10 cellular contexts compared by ENCODE assay signal in the genomic region with DNA sequence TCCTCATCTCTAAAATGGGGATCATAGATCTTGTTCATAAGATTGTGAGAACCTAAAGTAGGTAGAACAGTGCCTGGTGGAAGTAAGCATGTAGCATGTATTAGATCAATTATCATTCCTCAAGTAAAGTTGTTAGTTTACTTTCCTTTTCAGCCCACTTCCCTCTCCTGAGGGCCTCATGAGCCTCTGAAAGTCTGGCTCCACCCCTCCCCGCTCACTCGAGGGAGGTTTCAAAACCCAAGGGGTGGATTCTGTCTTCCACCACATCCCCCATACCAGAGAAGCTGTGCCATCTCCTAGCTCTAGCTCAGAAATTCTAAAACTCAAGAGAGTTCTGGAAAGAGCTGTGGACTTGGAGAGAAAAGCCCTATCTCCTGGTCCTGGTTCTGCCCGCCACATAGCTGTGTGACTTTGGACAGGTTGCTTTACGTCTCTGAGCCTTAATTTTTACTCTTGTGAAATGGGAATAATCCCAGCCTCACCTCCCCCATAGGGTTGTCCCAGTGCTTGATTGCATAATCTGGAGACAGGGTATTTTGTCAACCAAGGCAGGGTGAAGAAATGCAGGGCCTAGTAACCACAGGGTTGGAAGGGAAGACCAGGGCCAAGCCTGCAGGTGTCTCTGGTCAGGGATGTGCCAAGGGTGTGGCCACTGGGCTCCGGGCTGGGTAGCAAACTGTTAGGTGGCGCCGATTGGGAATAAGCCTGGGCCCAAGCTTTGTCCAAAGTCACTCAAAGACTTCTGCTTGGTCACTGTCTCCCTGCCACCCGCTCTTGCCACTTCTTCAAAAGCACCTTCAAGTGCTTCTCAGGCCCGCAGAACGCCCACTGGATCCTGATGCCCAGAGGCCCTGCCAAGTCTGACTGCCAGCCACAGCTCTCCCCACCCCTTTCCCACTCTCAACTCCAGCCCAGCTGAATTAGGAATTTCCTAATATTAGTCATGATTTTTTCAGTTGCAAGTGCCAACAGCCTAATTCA. TPM values are rescaled to one million over a fixed set of nuclear protein-coding genes. Genes with fewer than 3 reads are reported as not detected.
A peak's percentile ranks its signal among the peaks of the same experiment; 100 is the strongest.
DNase-seq lines count a peak whose midpoint lies in the region; ATAC-seq, FAIRE-seq and TF ChIP-seq lines count a peak whose summit lies in the region.
"Had no signal": no experiment of that assay in that cellular context is flagged by ENCODE, and none has a peak within 500 bp of the region (broad histone marks: within the 10 kb centered on the region; RNA-seq: fewer than 3 reads in every experiment).

No MANE protein-coding gene starts in this region.

- in situ Hi-C loops in HepG2 (cut with HindIII; ENCODE audit: extremely low pct_ligation_motif_present, low pct_unique_long_range_greater_than_20kb), result no loop called here

- peak overlapping the region; percentile 89 for H3K27ac Mint-ChIP-seq in activated naive CD8-positive, alpha-beta T cell treated with anti-CD3 and anti-CD28 coated beads, Interleukin-2, amount 10 ng/mL, durations not matched to agents 7 days and 5 days
- no peak overlapping the region for H3K27ac Mint-ChIP-seq in activated naive CD8-positive, alpha-beta T cell treated with anti-CD3 and anti-CD28 coated beads for 36 hours
- H3K27ac Mint-ChIP-seq: activated naive CD8-positive, alpha-beta T cell treated with anti-CD3 and anti-CD28 coated beads, Interleukin-2, amount 50 U/mL, for 24 hours had no signal

- no peak overlapping the region for H2AFZ ChIP-seq in HepG2 (ENCODE audit: low read length)

- no peak for TF ChIP-seq EP300 in HepG2 (IDR thresholded peaks at IDR 0.05; ENCODE audit: low read depth in 2 of 2, low read length in 2 of 2)
- TF ChIP-seq EP300 in HepG2 (CRISPR knock-in tag; IDR thresholded peaks at IDR 0.05; ENCODE audit: borderline replicate concordance), result no peak

- peak overlapping the region; percentile 87 to 90 for H3K27ac ChIP-seq in ascending aorta
- H3K27ac ChIP-seq in HepG2 (ENCODE audit: extremely low read length, insufficient read depth, low read length), result no peak overlapping the region

- H3K27me3 ChIP-seq in ascending aorta, result no peaks in the 10 kb centered on the region
- no peaks in the 10 kb centered on the region; a peak in 1 of 5 replicates for H3K27me3 ChIP-seq in HepG2 (ENCODE audit: control insufficient read depth in 1 of 2, insufficient read depth in 2 of 2, low read length in 2 of 2)

- H3K4me1 ChIP-seq in ascending aorta (peaks cover 21 to 53% of the 10 kb centered on the region in 2 donors), HepG2 (ENCODE audit: insufficient read depth, low read length) (peaks cover 40% of the 10 kb centered on the region)

- TF ChIP-seq POLR2A in HepG2 (IDR thresholded peaks at IDR 0.05; ENCODE audit: insufficient read depth in 1 of 2, low read depth in 2 of 2, low read length in 2 of 2), result no peak

- H3K27me3 Mint-ChIP-seq in activated naive CD8-positive, alpha-beta T cell treated with anti-CD3 and anti-CD28 coated beads, Interleukin-2, amount 10 ng/mL, durations not matched to agents 7 days and 5 days, result peaks cover 18% of the 10 kb centered on the region
- H3K27me3 Mint-ChIP-seq in activated naive CD8-positive, alpha-beta T cell treated with anti-CD3 and anti-CD28 coated beads for 36 hours, result no peaks in the 10 kb centered on the region

- H3K9me3 ChIP-seq in ascending aorta, result no peaks in the 10 kb centered on the region
- H3K9me3 ChIP-seq in HepG2 (ENCODE audit: low read length), result peaks cover 19% of the 10 kb centered on the region

- POLR2A ChIA-PET in activated naive CD8-positive, alpha-beta T cell treated with anti-CD3 and anti-CD28 coated beads, Interleukin-2, amount 10 ng/mL, durations not matched to agents 7 days and 5 days (lab: Charles Lee), result interaction anchor here (1.4 kb wide), 1 partner anchor 9 kb away, joined by 6 read pairs; no protein-coding TSS in a partner anchor
- POLR2A ChIA-PET in HepG2 (lab: Yijun Ruan, JAX), result no interaction called here

- DNase-seq in activated naive CD8-positive, alpha-beta T cell treated with anti-CD3 and anti-CD28 coated beads, Interleukin-2, amount 10 ng/mL, durations not matched to agents 7 days and 5 days, result no peak
- no peak for DNase-seq in activated naive CD8-positive, alpha-beta T cell treated with anti-CD3 and anti-CD28 coated beads for 36 hours
- DNase-seq in ascending aorta (ENCODE audit: low spot score in 2 of 2) (peak; percentile 66 to 94), HepG2 (ENCODE audit: low spot score) (no peak), HUDEP-2 (lab: John Stamatoyannopoulos, UW; ENCODE audit: unreplicated experiment in 76 of 76) (no peak), NCI-H2029 (lab: John Stamatoyannopoulos, UW) (no peak), NCI-H69 (lab: John Stamatoyannopoulos, UW) (no peak), SHP77 treated with DMSO at 0.1 percent for 48 hours (lab: John Stamatoyannopoulos, UW) (no peak)
- DNase-seq: activated naive CD8-positive, alpha-beta T cell treated with anti-CD3 and anti-CD28 coated beads, Interleukin-2, amount 50 U/mL, for 24 hours had no signal

- no TSS peak for BruUV-seq in HepG2 (replicated peaks; lab: Mats Ljungman, UMichigan)

- no peak overlapping the region for H3K4me2 ChIP-seq in HepG2 (ENCODE audit: low read depth, low read length)

- no peaks in the 10 kb centered on the region for H3K79me2 ChIP-seq in HepG2 (ENCODE audit: insufficient read depth, low read length)

- H4K20me1 ChIP-seq in HepG2 (ENCODE audit: insufficient read depth, low read length), result no peaks in the 10 kb centered on the region

- H3K36me3 ChIP-seq in ascending aorta (no peaks in the 10 kb centered on the region), HepG2 (replicated peaks in 1 of 2; ENCODE audit: control insufficient read depth in 1 of 2, insufficient read depth in 2 of 2, low read length in 2 of 2) (no peaks in the 10 kb centered on the region)

- 69% methylated on average over 10 of the region's 10 CpGs for WGBS in HepG2 (ENCODE audit: low lambda C conversion rate)

- TF ChIP-seq RAD21 in HepG2 (CRISPR knock-in tag; IDR thresholded peaks at IDR 0.05), result no peak

- no peak for TF ChIP-seq CTCF in ascending aorta (IDR thresholded peaks at IDR 0.05)
- TF ChIP-seq CTCF in HepG2 (CRISPR knock-in tag; IDR thresholded peaks at IDR 0.05), result no peak

- FAIRE-seq in HepG2 (lab: Jason Lieb, UNC), result no peak

- H3K9ac ChIP-seq in HepG2 (ENCODE audit: insufficient read depth, low read depth, low read length), result no peak overlapping the region

- CTCF ChIA-PET in HepG2 (lab: Yijun Ruan, JAX; ENCODE audit: low intra/inter-chr PET ratio, low total read pairs), result no interaction called here

- ATAC-seq in activated naive CD8-positive, alpha-beta T cell treated with anti-CD3 and anti-CD28 coated beads, Interleukin-2, amount 10 ng/mL, durations not matched to agents 7 days and 5 days (ENCODE audit: low read depth), result peak; percentile 99
- ATAC-seq in HepG2, result no peak
- ATAC-seq: activated naive CD8-positive, alpha-beta T cell treated with anti-CD3 and anti-CD28 coated beads, Interleukin-2, amount 50 U/mL, for 24 hours had no signal

- peaks cover 12% of the 10 kb centered on the region for H3K4me1 Mint-ChIP-seq in activated naive CD8-positive, alpha-beta T cell treated with anti-CD3 and anti-CD28 coated beads, Interleukin-2, amount 10 ng/mL, durations not matched to agents 7 days and 5 days
- peaks cover 6% of the 10 kb centered on the region for H3K4me1 Mint-ChIP-seq in activated naive CD8-positive, alpha-beta T cell treated with anti-CD3 and anti-CD28 coated beads for 36 hours

- peak overlapping the region; percentile 70 for H3K4me3 Mint-ChIP-seq in activated naive CD8-positive, alpha-beta T cell treated with anti-CD3 and anti-CD28 coated beads, Interleukin-2, amount 10 ng/mL, durations not matched to agents 7 days and 5 days
- no peak overlapping the region for H3K4me3 Mint-ChIP-seq in activated naive CD8-positive, alpha-beta T cell treated with anti-CD3 and anti-CD28 coated beads for 36 hours
- H3K4me3 Mint-ChIP-seq: activated naive CD8-positive, alpha-beta T cell treated with anti-CD3 and anti-CD28 coated beads, Interleukin-2, amount 50 U/mL, for 24 hours had no signal

- intact Hi-C loops in ascending aorta (cut with DNase I), result loop anchor here (2.0 kb wide), 1 partner anchor 51 kb away; no protein-coding TSS in a partner anchor
- intact Hi-C loops in HepG2 (cut with micrococcal nuclease; ENCODE audit: unreplicated experiment), result no loop called here

- H3K4me3 ChIP-seq in ascending aorta, result peak overlapping the region in 1 of 2 donors; percentile 44
- H3K4me3 ChIP-seq in HepG2 (replicated peaks in 1 of 3; ENCODE audit: insufficient read depth in 1 of 3, low read depth in 2 of 3, low read length in 3 of 3), result no peak overlapping the region

- peaks cover 14% of the 10 kb centered on the region for H3K9me3 Mint-ChIP-seq in activated naive CD8-positive, alpha-beta T cell treated with anti-CD3 and anti-CD28 coated beads, Interleukin-2, amount 10 ng/mL, durations not matched to agents 7 days and 5 days
- peaks cover 13% of the 10 kb centered on the region for H3K9me3 Mint-ChIP-seq in activated naive CD8-positive, alpha-beta T cell treated with anti-CD3 and anti-CD28 coated beads for 36 hours

- H3K36me3 Mint-ChIP-seq in activated naive CD8-positive, alpha-beta T cell treated with anti-CD3 and anti-CD28 coated beads, Interleukin-2, amount 10 ng/mL, durations not matched to agents 7 days and 5 days, result no peaks in the 10 kb centered on the region
- H3K36me3 Mint-ChIP-seq in activated naive CD8-positive, alpha-beta T cell treated with anti-CD3 and anti-CD28 coated beads for 36 hours, result peaks cover 2% of the 10 kb centered on the region

RNA-seq across cellular contexts. Expression of gene COL1A1, which starts 20.4 kb away (rescaled TPM):
- under 1 TPM; 0.78 to 0.96 TPM for total RNA-seq in activated naive CD8-positive, alpha-beta T cell treated with anti-CD3 and anti-CD28 coated beads, Interleukin-2, amount 10 ng/mL, durations not matched to agents 7 days and 5 days
- under 1 TPM; 0.72 to 0.78 TPM for total RNA-seq in activated naive CD8-positive, alpha-beta T cell treated with anti-CD3 and anti-CD28 coated beads for 36 hours
- 547 TPM for total RNA-seq in ascending aorta
- 0.17 TPM in 1 of 2 replicates, not detected in the other for total RNA-seq in HepG2 (2016; rRNA removed; fragmentation: Illumina TruSeq; extraction: Trizol)
- total RNA-seq in HepG2 (2016; cell fraction: cytosol; rRNA removed; fragmentation: Illumina TruSeq; extraction: Trizol; ENCODE audit: low read depth), result not detected in 2 replicates
- total RNA-seq in HepG2 (2016; cell fraction: insoluble cytoplasmic fraction; rRNA removed; fragmentation: Illumina TruSeq; extraction: Trizol), result 0.03 and 0.06 TPM in 2 replicates
- 0.09 and 0.24 TPM in 2 replicates for total RNA-seq in HepG2 (2016; cell fraction: membrane; rRNA removed; fragmentation: Illumina TruSeq; extraction: Trizol)
- 0.68 and 0.72 TPM in 2 replicates for total RNA-seq in HepG2 (2016; cell fraction: nucleus; rRNA removed; fragmentation: Illumina TruSeq; extraction: Trizol)
- 0.05 and 0.14 TPM in 2 replicates for polyA plus RNA-seq in HepG2 (2011; rRNA removed)
- 0.01 TPM in 1 of 2 replicates, not detected in the other for polyA plus RNA-seq in HepG2 (2011; cell fraction: cytosol; rRNA removed)
- polyA plus RNA-seq in HepG2 (2011; cell fraction: nucleus; rRNA removed), result 1.7 and 2.5 TPM in 2 replicates
- polyA plus RNA-seq in HepG2 (2012), result 0.19 TPM in 2 replicates
- polyA plus RNA-seq in HepG2 (2016; cell fraction: cytosol; fragmentation: Illumina TruSeq; extraction: Trizol; ENCODE audit: low read depth), result 0.03 TPM in 1 of 2 replicates, not detected in the other
- polyA plus RNA-seq in HepG2 (2016; cell fraction: insoluble cytoplasmic fraction; fragmentation: Illumina TruSeq; extraction: Trizol; ENCODE audit: low read depth), result 0.07 TPM in 1 of 2 replicates, not detected in the other
- not detected in 2 replicates for polyA plus RNA-seq in HepG2 (2016; cell fraction: membrane; fragmentation: Illumina TruSeq; extraction: Trizol; ENCODE audit: low read depth)
- polyA plus RNA-seq in HepG2 (2016; cell fraction: nucleus; fragmentation: Illumina TruSeq; extraction: Trizol; ENCODE audit: insufficient read depth, low read depth), result 1.00 and 2.8 TPM in 2 replicates
- polyA minus RNA-seq in HepG2 (2011; rRNA and poly(A)+ RNA removed; ENCODE audit: low replicate concordance), result 35.8 TPM in 1 of 2 replicates, not detected in the other
- polyA minus RNA-seq in HepG2 (2011; cell fraction: cytosol; rRNA and poly(A)+ RNA removed), result 0.70 and 0.79 TPM in 2 replicates
- polyA minus RNA-seq in HepG2 (2011; cell fraction: nucleus; rRNA and poly(A)+ RNA removed), result 0.52 and 1.2 TPM in 2 replicates

RNA-seq across cellular contexts. Expression of gene TMEM92, which starts 52.5 kb away (rescaled TPM):
- total RNA-seq in activated naive CD8-positive, alpha-beta T cell treated with anti-CD3 and anti-CD28 coated beads, Interleukin-2, amount 10 ng/mL, durations not matched to agents 7 days and 5 days, result not detected
- total RNA-seq in activated naive CD8-positive, alpha-beta T cell treated with anti-CD3 and anti-CD28 coated beads for 36 hours, result not detected
- total RNA-seq in ascending aorta (not detected), HepG2 (2016; rRNA removed; fragmentation: Illumina TruSeq; extraction: Trizol) (not detected in 2 replicates)
- total RNA-seq in HepG2 (2016; cell fraction: cytosol; rRNA removed; fragmentation: Illumina TruSeq; extraction: Trizol; ENCODE audit: low read depth), result not detected in 2 replicates
- not detected in 2 replicates for total RNA-seq in HepG2 (2016; cell fraction: insoluble cytoplasmic fraction; rRNA removed; fragmentation: Illumina TruSeq; extraction: Trizol)
- total RNA-seq in HepG2 (2016; cell fraction: membrane; rRNA removed; fragmentation: Illumina TruSeq; extraction: Trizol), result 0.14 TPM in 1 of 2 replicates, not detected in the other
- not detected in 2 replicates for total RNA-seq in HepG2 (2016; cell fraction: nucleus; rRNA removed; fragmentation: Illumina TruSeq; extraction: Trizol)
- 0.07 and 0.10 TPM in 2 replicates for polyA plus RNA-seq in HepG2 (2011; rRNA removed)
- polyA plus RNA-seq in HepG2 (2011; cell fraction: cytosol; rRNA removed), result 0.25 and 0.47 TPM in 2 replicates
- polyA plus RNA-seq in HepG2 (2011; cell fraction: nucleus; rRNA removed), result 0.07 and 0.08 TPM in 2 replicates
- 0.11 and 0.31 TPM in 2 replicates for polyA plus RNA-seq in HepG2 (2012)
- polyA plus RNA-seq in HepG2 (2016; cell fraction: cytosol; fragmentation: Illumina TruSeq; extraction: Trizol; ENCODE audit: low read depth), result 0.05 and 0.06 TPM in 2 replicates
- polyA plus RNA-seq in HepG2 (2016; cell fraction: insoluble cytoplasmic fraction; fragmentation: Illumina TruSeq; extraction: Trizol; ENCODE audit: low read depth), result not detected in 2 replicates
- polyA plus RNA-seq in HepG2 (2016; cell fraction: membrane; fragmentation: Illumina TruSeq; extraction: Trizol; ENCODE audit: low read depth), result 0.23 TPM in 1 of 2 replicates, not detected in the other
- not detected in 2 replicates for polyA plus RNA-seq in HepG2 (2016; cell fraction: nucleus; fragmentation: Illumina TruSeq; extraction: Trizol; ENCODE audit: insufficient read depth, low read depth)
- 0.32 and 15.1 TPM in 2 replicates for polyA minus RNA-seq in HepG2 (2011; rRNA and poly(A)+ RNA removed; ENCODE audit: low replicate concordance)
- not detected in 2 replicates for polyA minus RNA-seq in HepG2 (2011; cell fraction: cytosol; rRNA and poly(A)+ RNA removed)
- not detected in 2 replicates for polyA minus RNA-seq in HepG2 (2011; cell fraction: nucleus; rRNA and poly(A)+ RNA removed)
- total RNA-seq: lung microvascular endothelial cell had no signal

RNA-seq across cellular contexts. Expression of gene SGCA, which starts 56.0 kb away (rescaled TPM):
- total RNA-seq in activated naive CD8-positive, alpha-beta T cell treated with anti-CD3 and anti-CD28 coated beads, Interleukin-2, amount 10 ng/mL, durations not matched to agents 7 days and 5 days, result not detected
- under 1 TPM in 1 of 2 experiments, not detected in 1; 0.38 TPM for total RNA-seq in activated naive CD8-positive, alpha-beta T cell treated with anti-CD3 and anti-CD28 coated beads for 36 hours
- total RNA-seq in ascending aorta (78.5 TPM), HepG2 (2016; rRNA removed; fragmentation: Illumina TruSeq; extraction: Trizol) (not detected in 2 replicates)
- total RNA-seq in HepG2 (2016; cell fraction: cytosol; rRNA removed; fragmentation: Illumina TruSeq; extraction: Trizol; ENCODE audit: low read depth), result not detected in 2 replicates
- not detected in 2 replicates for total RNA-seq in HepG2 (2016; cell fraction: insoluble cytoplasmic fraction; rRNA removed; fragmentation: Illumina TruSeq; extraction: Trizol)
- total RNA-seq in HepG2 (2016; cell fraction: membrane; rRNA removed; fragmentation: Illumina TruSeq; extraction: Trizol), result not detected in 2 replicates
- total RNA-seq in HepG2 (2016; cell fraction: nucleus; rRNA removed; fragmentation: Illumina TruSeq; extraction: Trizol), result not detected in 2 replicates
- not detected in 2 replicates for polyA plus RNA-seq in HepG2 (2011; rRNA removed)
- polyA plus RNA-seq in HepG2 (2011; cell fraction: cytosol; rRNA removed), result not detected in 2 replicates
- polyA plus RNA-seq in HepG2 (2011; cell fraction: nucleus; rRNA removed), result 0.42 TPM in 1 of 2 replicates, not detected in the other
- polyA plus RNA-seq in HepG2 (2012), result not detected in 2 replicates
- not detected in 2 replicates for polyA plus RNA-seq in HepG2 (2016; cell fraction: cytosol; fragmentation: Illumina TruSeq; extraction: Trizol; ENCODE audit: low read depth)
- not detected in 2 replicates for polyA plus RNA-seq in HepG2 (2016; cell fraction: insoluble cytoplasmic fraction; fragmentation: Illumina TruSeq; extraction: Trizol; ENCODE audit: low read depth)
- polyA plus RNA-seq in HepG2 (2016; cell fraction: membrane; fragmentation: Illumina TruSeq; extraction: Trizol; ENCODE audit: low read depth), result not detected in 2 replicates
- not detected in 2 replicates for polyA plus RNA-seq in HepG2 (2016; cell fraction: nucleus; fragmentation: Illumina TruSeq; extraction: Trizol; ENCODE audit: insufficient read depth, low read depth)
- polyA minus RNA-seq in HepG2 (2011; rRNA and poly(A)+ RNA removed; ENCODE audit: low replicate concordance), result 0.19 TPM in 1 of 2 replicates, not detected in the other
- polyA minus RNA-seq in HepG2 (2011; cell fraction: cytosol; rRNA and poly(A)+ RNA removed), result not detected in 2 replicates
- not detected in 2 replicates for polyA minus RNA-seq in HepG2 (2011; cell fraction: nucleus; rRNA and poly(A)+ RNA removed)
- total RNA-seq: lung microvascular endothelial cell had no signal

Comparison
In these comparisons a context has a peak if more than half of its experiments do, and no peak if none do; other contexts are left out.
1. DNase-seq: peak in ascending aorta (2 of 2); none in activated naive CD8-positive, alpha-beta T cell treated with anti-CD3 and anti-CD28 coated beads, Interleukin-2, amount 10 ng/mL, durations not matched to agents 7 days and 5 days (single experiment), activated naive CD8-positive, alpha-beta T cell treated with anti-CD3 and anti-CD28 coated beads for 36 hours (single experiment), HepG2 (single experiment), HUDEP-2 (0 of 76), NCI-H2029 (single experiment), NCI-H69 (single experiment) and SHP77 treated with DMSO at 0.1 percent for 48 hours (single experiment).
2. RNA of gene COL1A1, which starts 20.4 kb away (total RNA-seq): 547 TPM in ascending aorta (single experiment); 0.78 to 0.96 TPM in activated naive CD8-positive, alpha-beta T cell treated with anti-CD3 and anti-CD28 coated beads, Interleukin-2, amount 10 ng/mL, durations not matched to agents 7 days and 5 days, 0.72 to 0.78 TPM in activated naive CD8-positive, alpha-beta T cell treated with anti-CD3 and anti-CD28 coated beads for 36 hours and 0.03 to 0.72 TPM in HepG2; every median in the first group is over 100 times any median in the second.
3. RNA of gene SGCA, which starts 56.0 kb away (total RNA-seq): 78.5 TPM in ascending aorta (single experiment); 0.38 TPM in activated naive CD8-positive, alpha-beta T cell treated with anti-CD3 and anti-CD28 coated beads for 36 hours, not detected in HepG2 and not detected in activated naive CD8-positive, alpha-beta T cell treated with anti-CD3 and anti-CD28 coated beads, Interleukin-2, amount 10 ng/mL, durations not matched to agents 7 days and 5 days; every median in the first group is over 10 times any median in the second.